ENCODE assay signal across 17 cellular contexts in the genomic region with DNA sequence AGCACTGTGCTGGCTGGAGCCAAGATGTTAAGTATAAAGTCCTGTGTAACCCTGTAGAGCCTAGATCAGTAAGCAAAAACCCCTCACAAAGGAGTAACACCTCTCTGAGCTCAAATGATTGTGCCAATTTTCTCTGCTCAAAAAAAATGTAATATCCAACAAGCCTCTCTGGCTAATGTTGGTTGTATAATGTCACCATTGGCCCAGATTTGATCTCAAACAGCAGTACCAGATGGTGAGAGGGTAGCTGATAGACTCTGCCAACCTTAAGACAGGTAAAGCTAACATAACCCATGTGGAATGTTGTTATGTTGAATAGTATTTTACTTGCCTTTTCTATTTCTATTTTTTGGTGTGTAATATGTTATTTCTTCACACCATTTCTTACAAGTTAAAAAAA.
DNase-seq lines count a peak whose midpoint lies in the region; ATAC-seq and TF ChIP-seq lines count a peak whose summit lies in the region.
"Had no signal": no experiment of that assay in that cellular context is flagged by ENCODE, and none has a peak within 500 bp of the region (broad histone marks: within the 10 kb centered on the region; RNA-seq: fewer than 3 reads in every experiment).

No MANE protein-coding gene starts in this region.

- H3K4me1 Mint-ChIP-seq in osteocyte (ENCODE audit: unreplicated experiment): no peaks in the 10 kb centered on the region
- H3K4me1 Mint-ChIP-seq: B cell; CD4-positive, CD25-positive, alpha-beta regulatory T cell had no signal

- no peak for TF ChIP-seq CTCF in osteocyte (IDR thresholded peaks at IDR 0.05)

- H3K9me3 Mint-ChIP-seq in osteocyte (ENCODE audit: unreplicated experiment): no peaks in the 10 kb centered on the region

- no peak overlapping the region for H3K4me3 Mint-ChIP-seq in osteocyte (ENCODE audit: unreplicated experiment)
- H3K4me3 Mint-ChIP-seq: B cell; CD4-positive, CD25-positive, alpha-beta regulatory T cell; CD8-positive, alpha-beta T cell had no signal

- H3K27ac Mint-ChIP-seq in osteocyte (ENCODE audit: unreplicated experiment): no peak overlapping the region
- H3K27ac Mint-ChIP-seq: B cell; CD4-positive, CD25-positive, alpha-beta regulatory T cell; CD8-positive, alpha-beta T cell had no signal

- no peak for ATAC-seq in GM19455 (IDR thresholded peaks at IDR 0.05; ENCODE audit: unreplicated experiment)
- ATAC-seq: CD8-positive, alpha-beta T cell; GM12878 had no signal

- DNase-seq in NCI-H69 (lab: John Stamatoyannopoulos, UW): peak; percentile 9
- peak; percentile 44 to 93 for DNase-seq in cerebellar nuclear complex (lab: John Stamatoyannopoulos, UW)
- peak; percentile 7 for DNase-seq in middle frontal gyrus (ENCODE audit: extremely low spot score, low spot score)
- no peak for DNase-seq in NCI-H2081 treated with DMSO at 0.1 percent for 48 hours (lab: John Stamatoyannopoulos, UW)
- DNase-seq in osteocyte (ENCODE audit: extremely low spot score, unreplicated experiment): no peak
- DNase-seq: Caco-2; CD4-positive, CD25-positive, alpha-beta regulatory T cell; CD8-positive, alpha-beta T cell; DMS153; DND-41; GDM1; GM23248; H7; HCEC 1CT had no signal

- H3K36me3 Mint-ChIP-seq in osteocyte (ENCODE audit: unreplicated experiment): no peaks in the 10 kb centered on the region
- H3K36me3 Mint-ChIP-seq: CD4-positive, CD25-positive, alpha-beta regulatory T cell; CD8-positive, alpha-beta T cell had no signal

- H3K27me3 Mint-ChIP-seq in osteocyte (ENCODE audit: unreplicated experiment): peaks cover 6% of the 10 kb centered on the region
- H3K27me3 Mint-ChIP-seq: B cell; CD4-positive, CD25-positive, alpha-beta regulatory T cell had no signal

Comparison
In these comparisons a context has a peak if more than half of its experiments do, and no peak if none do; other contexts are left out.
1. DNase-seq: peak in NCI-H69 (single experiment), cerebellar nuclear complex (2 of 2) and middle frontal gyrus (single experiment); none in NCI-H2081 treated with DMSO at 0.1 percent for 48 hours (single experiment) and osteocyte (single experiment).